In genomic region chr9:124513374-124513994, GRCh38 we compare ENCODE assay signal across 15 cellular contexts. TPM values are rescaled to one million over a fixed set of nuclear protein-coding genes. Genes with fewer than 3 reads are reported as not detected.
DNase-seq lines count a peak whose midpoint lies in the region; ATAC-seq and TF ChIP-seq lines count a peak whose summit lies in the region.
"Had no signal": no experiment of that assay in that cellular context is flagged by ENCODE, and none has a peak within 500 bp of the region (broad histone marks: within the 10 kb centered on the region; RNA-seq: fewer than 3 reads in every experiment).

No MANE protein-coding gene starts in this region.

- H4K20me1 ChIP-seq in PC-3 (ENCODE audit: low read length) = no peaks in the 10 kb centered on the region

- intact Hi-C loops in Right ventricle myocardium superior (cut with DNase I) = no loop called here
- intact Hi-C loops in PC-3 (cut with micrococcal nuclease) = no loop called here

- H3K4me2 ChIP-seq in PC-3 (ENCODE audit: low read length) = no peak overlapping the region

- no peaks in the 10 kb centered on the region for H3K79me2 ChIP-seq in PC-3 (ENCODE audit: low read length)

- no peak overlapping the region for H3K9ac ChIP-seq in PC-3 (ENCODE audit: low read length)

- CTCF ChIA-PET in PC-3 (lab: Charles Lee) = no interaction called here

- no peaks in the 10 kb centered on the region for H3K9me2 ChIP-seq in PC-3 (replicated peaks; ENCODE audit: low read length)

- no peaks in the 10 kb centered on the region for H3K9me3 ChIP-seq in right atrium auricular region
- H3K9me3 ChIP-seq in PC-3 (ENCODE audit: low read length) = no peaks in the 10 kb centered on the region

- ATAC-seq in Right ventricle myocardium superior (ENCODE audit: poor library complexity) = peak; percentile 97
- ATAC-seq in PC-3 = no peak
- no peak for ATAC-seq in GM19452 (IDR thresholded peaks at IDR 0.05; ENCODE audit: unreplicated experiment)
- no peak for ATAC-seq in GM18498 (IDR thresholded peaks at IDR 0.05; ENCODE audit: unreplicated experiment)
- ATAC-seq: activated T-cell treated with anti-CD3 and anti-CD28 coated beads, Interleukin-2, amount 50 U/mL, for 72 hours had no signal

- DNase-seq in Right ventricle myocardium superior = peak; percentile 66
- DNase-seq in right atrium auricular region (ENCODE audit: low spot score) = no peak
- DNase-seq in PC-3 = peak; percentile 13
- peak; percentile 38 for DNase-seq in cerebellum (ENCODE audit: low spot score)
- no peak for DNase-seq in NCI-H1048 (lab: John Stamatoyannopoulos, UW)
- DNase-seq in cerebellar nuclear complex (lab: John Stamatoyannopoulos, UW) = no peak
- DNase-seq: activated CD4-positive, alpha-beta T cell treated with anti-CD3 and anti-CD28 coated beads for 4 hours; activated T-cell treated with anti-CD3 and anti-CD28 coated beads, Interleukin-2, amount 50 U/mL, for 72 hours; mesendoderm; NCI-H2029; SW 1271 had no signal

- H3K4me3 ChIP-seq in right atrium auricular region (no peak overlapping the region), PC-3 (ENCODE audit: low read length) (no peak overlapping the region)
- H3K4me3 ChIP-seq: dorsolateral prefrontal cortex had no signal

- H3K36me3 ChIP-seq in right atrium auricular region (no peaks in the 10 kb centered on the region), PC-3 (ENCODE audit: low read depth, low read length) (no peaks in the 10 kb centered on the region)

- H3K27ac ChIP-seq in right atrium auricular region (peak overlapping the region in 1 of 2 donors; percentile 31), PC-3 (ENCODE audit: low read length) (no peak overlapping the region)
- H3K27ac ChIP-seq: dorsolateral prefrontal cortex had no signal

- no peaks in the 10 kb centered on the region for H3F3A ChIP-seq in PC-3 (ENCODE audit: low read length, unreplicated experiment)

- H2AFZ ChIP-seq in PC-3 (ENCODE audit: low read length) = no peak overlapping the region

- TF ChIP-seq CTCF in right atrium auricular region (IDR thresholded peaks at IDR 0.05) (no peak), PC-3 (conservative IDR thresholded peaks at IDR 0.05; ENCODE audit: low read depth, low read length) (no peak)

- peaks cover 0 to 17% of the 10 kb centered on the region in 2 donors for H3K4me1 ChIP-seq in right atrium auricular region
- no peaks in the 10 kb centered on the region for H3K4me1 ChIP-seq in PC-3 (ENCODE audit: insufficient read depth, low read length)

- POLR2A ChIA-PET in PC-3 (lab: Charles Lee; ENCODE audit: unreplicated experiment) = no interaction called here

- no peaks in the 10 kb centered on the region for H3K27me3 ChIP-seq in right atrium auricular region
- no peaks in the 10 kb centered on the region for H3K27me3 ChIP-seq in PC-3 (ENCODE audit: low read length)
- H3K27me3 ChIP-seq: dorsolateral prefrontal cortex had no signal

- no TSS peak for BruUV-seq in PC-3 (replicated peaks; lab: Mats Ljungman, UMichigan)

RNA-seq across cellular contexts. Expression of gene NR5A1, which starts 6.3 kb away (rescaled TPM):
- total RNA-seq in Right ventricle myocardium superior (not detected), right atrium auricular region (not detected), PC-3 (2014; rRNA removed) (not detected in 2 replicates), cerebellum (not detected)
- total RNA-seq: omental fat pad had no signal

Comparison
In these comparisons a context has a peak if more than half of its experiments do, and no peak if none do; other contexts are left out.
1. DNase-seq: peak in Right ventricle myocardium superior (single experiment), PC-3 (single experiment) and cerebellum (single experiment); none in right atrium auricular region (single experiment), NCI-H1048 (single experiment) and cerebellar nuclear complex (0 of 2).